ENCODE assay signal across 34 cellular contexts in genomic region chr2:5748391-5748790, GRCh38. TPM values are rescaled to one million over a fixed set of nuclear protein-coding genes. Genes with fewer than 3 reads are reported as not detected.
A peak's percentile ranks its signal among the peaks of the same experiment; 100 is the strongest.
DNase-seq lines count a peak whose midpoint lies in the region; ATAC-seq lines count a peak whose summit lies in the region.
"Had no signal": no experiment of that assay in that cellular context is flagged by ENCODE, and none has a peak within 500 bp of the region (broad histone marks: within the 10 kb centered on the region; RNA-seq: fewer than 3 reads in every experiment).

No MANE protein-coding gene starts in this region.

- H3K23ac ChIP-seq in neuronal stem cell (ENCODE audit: low read depth, low read length, poor library complexity) = no peak overlapping the region
- H3K23ac ChIP-seq in trophoblast cell (ENCODE audit: low read length) = no peak overlapping the region

- no peak for ATAC-seq in HG03442 (IDR thresholded peaks at IDR 0.05; ENCODE audit: unreplicated experiment)
- ATAC-seq: A549; CD8-positive, alpha-beta T cell had no signal

- no peak overlapping the region for H4K12ac ChIP-seq in trophoblast cell (ENCODE audit: low read depth, low read length)

- H3K4ac ChIP-seq in neuronal stem cell (ENCODE audit: low read length) (no peak overlapping the region), trophoblast cell (ENCODE audit: low read depth, low read length) (no peak overlapping the region)

- H3K14ac ChIP-seq in neuronal stem cell (ENCODE audit: low read length) = no peak overlapping the region
- H3K14ac ChIP-seq in trophoblast cell (ENCODE audit: low read length) = no peak overlapping the region

- WGBS in neuronal stem cell (ENCODE audit: extremely low coverage in 2 of 2, insufficient read length in 2 of 2, insufficient replicate concordance in 1 of 2), 2 donors = no CpG with 5 or more reads among the region's 2 CpGs
- no CpG with 5 or more reads among the region's 2 CpGs for WGBS in trophoblast cell (ENCODE audit: extremely low coverage, insufficient coverage, insufficient read length)

- no peaks in the 10 kb centered on the region for H4K20me1 ChIP-seq in Karpas-422 (ENCODE audit: insufficient read depth, low read depth, low read length)
- H4K20me1 ChIP-seq: BLaER1; BLaER1 treated with 17β-estradiol and CSF1 and Interleukin-3, amounts not matched to agents 10 nM and 100 nM had no signal

- no peak overlapping the region for H2AK5ac ChIP-seq in neuronal stem cell (ENCODE audit: low read depth, low read length)
- H2AK5ac ChIP-seq in trophoblast cell (ENCODE audit: low read length) = no peak overlapping the region

- H3K79me2 ChIP-seq in Karpas-422 (ENCODE audit: low read length) (no peaks in the 10 kb centered on the region), trophoblast cell (ENCODE audit: control insufficient read depth, insufficient read depth, low read length, poor library complexity) (no peaks in the 10 kb centered on the region)

- peaks cover 39% of the 10 kb centered on the region for H3K4me1 ChIP-seq in Karpas-422 (ENCODE audit: low read length)
- peaks cover 7 to 11% of the 10 kb centered on the region in 2 donors for H3K4me1 ChIP-seq in neuronal stem cell (ENCODE audit: control insufficient read depth in 2 of 2, insufficient read depth in 1 of 2, low read depth in 1 of 2, low read length in 2 of 2)
- H3K4me1 ChIP-seq in trophoblast cell (ENCODE audit: control insufficient read depth in 1 of 2, insufficient read depth in 2 of 2, low read length in 2 of 2) = peaks cover 5 to 10% of the 10 kb centered on the region in 2 experiments
- H3K4me1 ChIP-seq: A549; BE2C; BLaER1; BLaER1 treated with 17β-estradiol and CSF1 and Interleukin-3, amounts not matched to agents 10 nM and 100 nM; Caco-2 had no signal

- H2AFZ ChIP-seq in Karpas-422 (ENCODE audit: low read length) (no peak overlapping the region), neuronal stem cell (ENCODE audit: low read length) (no peak overlapping the region), trophoblast cell (ENCODE audit: insufficient read depth, low read length, poor library complexity) (no peak overlapping the region)

- H3K18ac ChIP-seq in neuronal stem cell (ENCODE audit: low read length) (peak overlapping the region; percentile 33), trophoblast cell (ENCODE audit: low read length) (no peak overlapping the region)

- peak overlapping the region; percentile 59 for H3K27ac ChIP-seq in Karpas-422 (ENCODE audit: low read length)
- no peak overlapping the region for H3K27ac ChIP-seq in neuronal stem cell (replicated peaks; ENCODE audit: low read length)
- H3K27ac ChIP-seq in trophoblast cell (ENCODE audit: low read depth, low read length) = no peak overlapping the region
- H3K27ac ChIP-seq: 22Rv1; A549; BLaER1; BLaER1 treated with 17β-estradiol and CSF1 and Interleukin-3, amounts not matched to agents 10 nM and 100 nM; C4-2B had no signal

- H3K4me2 ChIP-seq in Karpas-422 (ENCODE audit: low read depth, low read length, poor library complexity, severe bottlenecking) = peak overlapping the region; percentile 61
- no peak overlapping the region for H3K4me2 ChIP-seq in neuronal stem cell (ENCODE audit: insufficient read depth, low read length, poor library complexity, severe bottlenecking)
- no peak overlapping the region for H3K4me2 ChIP-seq in trophoblast cell (ENCODE audit: low read length)
- H3K4me2 ChIP-seq: A549; BLaER1; BLaER1 treated with 17β-estradiol and CSF1 and Interleukin-3, amounts not matched to agents 10 nM and 100 nM had no signal

- H3K9me3 ChIP-seq in Karpas-422 (ENCODE audit: low read length) = no peaks in the 10 kb centered on the region
- peaks cover 0 to 9% of the 10 kb centered on the region in 2 donors for H3K9me3 ChIP-seq in neuronal stem cell (replicated peaks in 1 of 2; ENCODE audit: control insufficient read depth in 2 of 2, insufficient read depth in 1 of 2, low read depth in 1 of 2, low read length in 2 of 2)
- H3K9me3 ChIP-seq in trophoblast cell (ENCODE audit: insufficient read depth, low read depth, low read length) = peaks cover 3% of the 10 kb centered on the region
- H3K9me3 ChIP-seq: BE2C; BLaER1; BLaER1 treated with 17β-estradiol and CSF1 and Interleukin-3, amounts not matched to agents 10 nM and 100 nM had no signal

- DNase-seq in ACHN = peak; percentile 4
- DNase-seq in Karpas-422 = peak; percentile 90
- DNase-seq in neuronal stem cell (ENCODE audit: low spot score) = no peak
- DNase-seq in trophoblast cell = no peak
- DNase-seq in foreskin melanocyte = no peak
- no peak for DNase-seq in occipital lobe (lab: John Stamatoyannopoulos, UW)
- DNase-seq in inferior parietal cortex (ENCODE audit: extremely low spot score) = no peak
- DNase-seq: 8988T; AML-193; BE2C; C1 segment of cervical spinal cord; Caco-2; Calu3; CD4-positive, alpha-beta memory T cell; CD4-positive, alpha-beta T cell; CD4-positive, CD25-positive, alpha-beta regulatory T cell; CD8-positive, alpha-beta memory T cell; CD8-positive, alpha-beta T cell; COR-L47; DMS 273 treated with DMSO at 0.1 percent for 48 hours; DMS153; DMS53; DMS79; DMS79 treated with DMSO at 0.1 percent for 48 hours; DND-41; EL had no signal

- no peak overlapping the region for H2BK5ac ChIP-seq in neuronal stem cell (ENCODE audit: low read length)
- H2BK5ac ChIP-seq in trophoblast cell (ENCODE audit: low read depth, low read length, poor library complexity) = no peak overlapping the region

- H3K9ac ChIP-seq in Karpas-422 (ENCODE audit: low read length) (no peak overlapping the region), neuronal stem cell (ENCODE audit: low read depth, low read length, poor library complexity) (no peak overlapping the region), trophoblast cell (ENCODE audit: low read length) (no peak overlapping the region)
- H3K9ac ChIP-seq: BLaER1; BLaER1 treated with 17β-estradiol and CSF1 and Interleukin-3, amounts not matched to agents 10 nM and 100 nM had no signal

- no peaks in the 10 kb centered on the region for H3K9me2 ChIP-seq in Karpas-422 (replicated peaks; ENCODE audit: insufficient read depth, low read length)

- no peak overlapping the region for H2BK120ac ChIP-seq in neuronal stem cell (ENCODE audit: low read depth, low read length)
- H2BK120ac ChIP-seq in trophoblast cell (ENCODE audit: insufficient read depth, low read length, poor library complexity) = no peak overlapping the region

- H3K36me3 ChIP-seq in Karpas-422 (ENCODE audit: insufficient read depth, low read length) = no peaks in the 10 kb centered on the region
- no peaks in the 10 kb centered on the region for H3K36me3 ChIP-seq in neuronal stem cell (replicated peaks in 1 of 2; ENCODE audit: control insufficient read depth in 2 of 2, insufficient read depth in 2 of 2, low read length in 2 of 2)
- no peaks in the 10 kb centered on the region for H3K36me3 ChIP-seq in trophoblast cell (ENCODE audit: control insufficient read depth in 1 of 2, insufficient read depth in 2 of 2, low read length in 2 of 2)
- H3K36me3 ChIP-seq: BE2C; BLaER1; BLaER1 treated with 17β-estradiol and CSF1 and Interleukin-3, amounts not matched to agents 10 nM and 100 nM had no signal

- H3K27me3 ChIP-seq in Karpas-422 (ENCODE audit: low read length) = no peaks in the 10 kb centered on the region
- H3K27me3 ChIP-seq in neuronal stem cell (ENCODE audit: control insufficient read depth in 3 of 3, insufficient read depth in 3 of 3, low read depth in 1 of 3, low read length in 3 of 3) = no peaks in the 10 kb centered on the region
- H3K27me3 ChIP-seq in trophoblast cell (ENCODE audit: insufficient read depth, low read length) = no peaks in the 10 kb centered on the region
- H3K27me3 ChIP-seq: BE2C; BLaER1; BLaER1 treated with 17β-estradiol and CSF1 and Interleukin-3, amounts not matched to agents 10 nM and 100 nM had no signal

- no peaks in the 10 kb centered on the region for H3K79me1 ChIP-seq in neuronal stem cell (ENCODE audit: low read depth, low read length)
- no peaks in the 10 kb centered on the region for H3K79me1 ChIP-seq in trophoblast cell (ENCODE audit: low read length)

- H4K91ac ChIP-seq in neuronal stem cell (ENCODE audit: low read depth, low read length, poor library complexity) (no peak overlapping the region), trophoblast cell (ENCODE audit: low read depth, low read length) (no peak overlapping the region)

- in situ Hi-C loops in ACHN (cut with HindIII; ENCODE audit: low pct_ligation_motif_present, low pct_unique_long_range_greater_than_20kb, low sequenced_read_pairs) = no loop called here

- no peak overlapping the region for H2BK12ac ChIP-seq in neuronal stem cell (ENCODE audit: low read length)
- H2BK12ac ChIP-seq in trophoblast cell (ENCODE audit: low read length) = no peak overlapping the region

- no peak overlapping the region for H2BK15ac ChIP-seq in neuronal stem cell (ENCODE audit: low read length)

- H3K4me3 ChIP-seq in Karpas-422 (ENCODE audit: low read length) = no peak overlapping the region
- H3K4me3 ChIP-seq in neuronal stem cell (ENCODE audit: low read length in 2 of 2) = no peak overlapping the region
- H3K4me3 ChIP-seq in trophoblast cell (ENCODE audit: low read depth, low read length) = peak overlapping the region; percentile 30
- H3K4me3 ChIP-seq: A549; BLaER1; BLaER1 treated with 17β-estradiol and CSF1 and Interleukin-3, amounts not matched to agents 10 nM and 100 nM had no signal

- H4K8ac ChIP-seq in neuronal stem cell (ENCODE audit: low read depth, low read length) = no peak overlapping the region
- no peak overlapping the region for H4K8ac ChIP-seq in trophoblast cell (ENCODE audit: low read depth, low read length)

RNA-seq across cellular contexts. Expression of gene SOX11, which starts 56.2 kb away (rescaled TPM):
- not detected in 2 replicates for total RNA-seq in Karpas-422 (2014; rRNA removed; shearing (Covaris generic); ENCODE audit: low replicate concordance)
- polyA plus RNA-seq in neuronal stem cell (2013, experiment 1 of 2) = 150 TPM
- 165 TPM for polyA plus RNA-seq in neuronal stem cell (2013, experiment 2 of 2)
- 11.8 and 12.1 TPM in 2 replicates for polyA plus RNA-seq in trophoblast cell (2013)
- 413 TPM for total RNA-seq in occipital lobe
- total RNA-seq: B cell; Caco-2; Calu3; CD4-positive, alpha-beta memory T cell; CD4-positive, alpha-beta T cell; CD4-positive, CD25-positive, alpha-beta regulatory T cell; CD8-positive, alpha-beta memory T cell; CD8-positive, alpha-beta T cell had no signal
- polyA plus RNA-seq: A549; CD14-positive monocyte; CD4-positive, alpha-beta memory T cell; CD4-positive, CD25-positive, alpha-beta regulatory T cell; CD8-positive, alpha-beta memory T cell had no signal

Comparison
In these comparisons a context has a peak if more than half of its experiments do, and no peak if none do; other contexts are left out.
1. DNase-seq: peak in ACHN (single experiment) and Karpas-422 (single experiment); none in neuronal stem cell (single experiment), trophoblast cell (0 of 2), foreskin melanocyte (single experiment), occipital lobe (single experiment) and inferior parietal cortex (single experiment).
2. RNA of gene SOX11, which starts 56.2 kb away (total RNA-seq): 413 TPM in occipital lobe (single experiment); not detected in Karpas-422; every median in the first group is over 100 times any median in the second.